Comparison of ENCODE assay signal across 9 cellular contexts in the genomic region with DNA sequence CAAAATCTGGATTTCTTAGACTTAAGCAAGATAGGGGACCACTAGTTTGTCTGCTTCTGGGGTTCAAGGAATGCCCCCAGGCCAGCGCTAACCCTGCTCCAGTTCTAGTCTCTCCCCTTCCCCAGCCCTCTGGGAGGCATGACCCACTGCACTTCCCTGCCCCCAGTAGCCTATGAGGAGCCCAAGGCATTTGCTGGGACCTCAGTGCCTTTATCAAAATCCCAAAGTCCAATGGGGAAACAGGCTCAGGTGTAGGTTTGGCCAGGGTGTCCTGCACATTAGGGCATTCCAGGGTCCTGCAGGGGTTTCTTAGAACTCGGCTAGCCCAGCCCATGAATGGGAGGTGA. TPM values are rescaled to one million over a fixed set of nuclear protein-coding genes. Genes with fewer than 3 reads are reported as not detected.
DNase-seq lines count a peak whose midpoint lies in the region; ATAC-seq and TF ChIP-seq lines count a peak whose summit lies in the region.
"Had no signal": no experiment of that assay in that cellular context is flagged by ENCODE, and none has a peak within 500 bp of the region (broad histone marks: within the 10 kb centered on the region; RNA-seq: fewer than 3 reads in every experiment).

No MANE protein-coding gene starts in this region.

- peak overlapping the region; percentile 92 to 99 for H3K9ac ChIP-seq in mucosa of rectum (ENCODE audit: low read depth in 1 of 2, low read length in 2 of 2)

- no peak for TF ChIP-seq CTCF in cardiac muscle cell (IDR thresholded peaks at IDR 0.05; ENCODE audit: low read depth, low read length)
- TF ChIP-seq CTCF in cardiac fibroblast (IDR thresholded peaks at IDR 0.05; ENCODE audit: low read depth, low read length), result no peak
- TF ChIP-seq CTCF in upper lobe of right lung (IDR thresholded peaks at IDR 0.05), result no peak

- H3K4me3 ChIP-seq in cardiac muscle cell, result peak overlapping the region; percentile 86
- H3K4me3 ChIP-seq in cardiac fibroblast (replicated peaks in 1 of 2; ENCODE audit: low read depth in 2 of 2, low read length in 2 of 2), result peak overlapping the region; percentile 75 to 87
- H3K4me3 ChIP-seq in mucosa of rectum (ENCODE audit: low read length in 2 of 2), result peak overlapping the region; percentile 89 to 93
- H3K4me3 ChIP-seq in upper lobe of right lung, result peak overlapping the region; percentile 98

- H3K27ac ChIP-seq in cardiac muscle cell (no peak overlapping the region), mucosa of rectum (ENCODE audit: low read depth in 2 of 2, low read length in 2 of 2) (peak overlapping the region; percentile 98), upper lobe of right lung (peak overlapping the region; percentile 99)

- intact Hi-C loops in Right ventricle myocardium inferior (cut with DNase I) (loop anchor here (5.0 kb wide), 3 partner anchors 48 to 73 kb away; partner anchors contain the start of gene NSMCE1), upper lobe of right lung (cut with DNase I) (no loop called here)

- H3K9me3 ChIP-seq in cardiac muscle cell (ENCODE audit: low read depth), result no peaks in the 10 kb centered on the region
- no peaks in the 10 kb centered on the region for H3K9me3 ChIP-seq in mucosa of rectum (ENCODE audit: control insufficient read depth in 2 of 2, low read length in 2 of 2)
- no peaks in the 10 kb centered on the region for H3K9me3 ChIP-seq in upper lobe of right lung

- ATAC-seq in Right ventricle myocardium inferior, result no peak
- ATAC-seq in upper lobe of right lung, result no peak
- ATAC-seq in GM18907 (IDR thresholded peaks at IDR 0.05; ENCODE audit: unreplicated experiment), result no peak
- no peak for ATAC-seq in GM18909 (IDR thresholded peaks at IDR 0.05; ENCODE audit: poor library complexity, unreplicated experiment)

- H3K36me3 ChIP-seq in cardiac muscle cell (no peaks in the 10 kb centered on the region), mucosa of rectum (ENCODE audit: control insufficient read depth in 2 of 2, insufficient read depth in 2 of 2, low read length in 2 of 2) (peaks cover 2 to 3% of the 10 kb centered on the region in 2 donors), upper lobe of right lung (peaks cover 6% of the 10 kb centered on the region)

- peaks cover 12% of the 10 kb centered on the region for H3K4me1 ChIP-seq in cardiac muscle cell (ENCODE audit: low read depth)
- peaks cover 47 to 50% of the 10 kb centered on the region in 2 donors for H3K4me1 ChIP-seq in mucosa of rectum (ENCODE audit: control insufficient read depth in 2 of 2, insufficient read depth in 2 of 2, low read length in 2 of 2)
- peaks cover 58% of the 10 kb centered on the region for H3K4me1 ChIP-seq in upper lobe of right lung

- H3K27me3 ChIP-seq in cardiac muscle cell (no peaks in the 10 kb centered on the region), mucosa of rectum (ENCODE audit: control insufficient read depth in 2 of 2, insufficient read depth in 2 of 2, low read length in 2 of 2) (no peaks in the 10 kb centered on the region), upper lobe of right lung (no peaks in the 10 kb centered on the region)

- no peak for DNase-seq in cardiac muscle cell (ENCODE audit: low read depth in 1 of 2, low spot score in 1 of 2)
- no peak for DNase-seq in Right ventricle myocardium inferior (ENCODE audit: missing footprints)
- DNase-seq in cardiac fibroblast (ENCODE audit: low read depth in 2 of 2), result no peak
- DNase-seq in upper lobe of right lung, result no peak
- no peak for DNase-seq in glomerular visceral epithelial cell (ENCODE audit: extremely low spot score)
- DNase-seq: NCI-H510A had no signal

RNA-seq across cellular contexts. Expression of gene IL4R, which starts 1.2 kb away (rescaled TPM):
- 30.9 and 66.1 TPM in 2 replicates for total RNA-seq in cardiac muscle cell
- polyA plus RNA-seq in cardiac muscle cell, result 38.1 and 69.1 TPM in 2 replicates
- total RNA-seq in Right ventricle myocardium inferior, result 11.1 TPM
- 153 TPM for total RNA-seq in upper lobe of right lung

RNA-seq across cellular contexts. Expression of gene NSMCE1, which starts 46.4 kb away (rescaled TPM):
- 14.2 and 28.2 TPM in 2 replicates for total RNA-seq in cardiac muscle cell
- polyA plus RNA-seq in cardiac muscle cell, result 23.4 and 65.8 TPM in 2 replicates
- 35.8 TPM for total RNA-seq in Right ventricle myocardium inferior
- total RNA-seq in upper lobe of right lung, result 49.2 TPM
